Comparison of ENCODE assay signal across 14 cellular contexts in the genomic region with DNA sequence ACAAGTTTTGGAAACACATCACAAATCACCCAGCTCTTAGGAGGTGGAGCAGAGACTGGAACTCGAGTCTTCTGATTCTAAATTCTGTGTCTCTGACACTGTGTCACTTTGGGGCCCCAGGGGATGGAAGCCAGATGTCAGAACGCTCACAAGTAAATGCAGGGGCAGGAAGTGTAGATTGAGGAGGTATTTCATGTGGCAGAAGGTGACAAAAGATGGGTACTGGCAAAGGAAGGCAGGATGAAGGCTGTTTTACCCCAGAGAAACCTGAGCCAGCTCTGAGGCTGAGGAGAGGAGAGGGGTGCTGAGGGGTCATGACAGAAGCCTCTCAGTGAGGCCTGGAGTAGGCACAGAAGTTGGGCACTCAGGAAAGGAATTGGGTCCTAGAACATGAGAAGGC. TPM values are rescaled to one million over a fixed set of nuclear protein-coding genes. Genes with fewer than 3 reads are reported as not detected.
DNase-seq lines count a peak whose midpoint lies in the region; ATAC-seq, FAIRE-seq and TF ChIP-seq lines count a peak whose summit lies in the region.
"Had no signal": no experiment of that assay in that cellular context is flagged by ENCODE, and none has a peak within 500 bp of the region (broad histone marks: within the 10 kb centered on the region; RNA-seq: fewer than 3 reads in every experiment).

No MANE protein-coding gene starts in this region.

- no peak for DNase-seq in HFFc6
- peak; percentile 24 for DNase-seq in activated CD4-positive, alpha-beta T cell treated with anti-CD3 and anti-CD28 coated beads, Interleukin-2, amount 50 U/mL, for 1 hour
- peak in 1 of 2 donors; percentile 15 for DNase-seq in activated naive CD4-positive, alpha-beta T cell treated with anti-CD3 and anti-CD28 coated beads, Interleukin-2, amount 50 U/mL, for 72 hours (ENCODE audit: low spot score in 2 of 2)
- peak; percentile 34 for DNase-seq in osteocyte (ENCODE audit: extremely low spot score, unreplicated experiment)
- no peak for DNase-seq in NCI-H2196 (lab: John Stamatoyannopoulos, UW; ENCODE audit: unreplicated experiment)
- DNase-seq in hypothalamus (lab: John Stamatoyannopoulos, UW), result no peak
- DNase-seq in SW480 (ENCODE audit: low spot score), result no peak
- no peak for DNase-seq in HTR-8/SVneo (ENCODE audit: insufficient read length, low spot score)
- DNase-seq: GDM1, HCEC 1CT, PC-3 had no signal

- ATAC-seq in activated naive CD4-positive, alpha-beta T cell treated with anti-CD3 and anti-CD28 coated beads, Interleukin-2, amount 50 U/mL, for 72 hours, result peak; percentile 64 to 78
- ATAC-seq: PC-3 had no signal

- TF ChIP-seq CTCF in HFFc6 (IDR thresholded peaks at IDR 0.05), result no peak
- TF ChIP-seq CTCF in osteocyte (IDR thresholded peaks at IDR 0.05), result no peak

- FAIRE-seq in HTR-8/SVneo (lab: Jason Lieb, UNC), result no peak
- FAIRE-seq: frontal cortex, GM18507, islet of Langerhans had no signal

- H3K9me3 Mint-ChIP-seq in HFFc6, result no peaks in the 10 kb centered on the region
- H3K9me3 Mint-ChIP-seq in activated naive CD4-positive, alpha-beta T cell treated with anti-CD3 and anti-CD28 coated beads, Interleukin-2, amount 50 U/mL, for 72 hours, result no peaks in the 10 kb centered on the region
- H3K9me3 Mint-ChIP-seq in osteocyte (ENCODE audit: unreplicated experiment), result no peaks in the 10 kb centered on the region

- no peaks in the 10 kb centered on the region for H3K27me3 Mint-ChIP-seq in HFFc6 (ENCODE audit: insufficient read depth)
- H3K27me3 Mint-ChIP-seq in osteocyte (ENCODE audit: unreplicated experiment), result no peaks in the 10 kb centered on the region

- no peak overlapping the region for H3K4me3 Mint-ChIP-seq in HFFc6
- no peak overlapping the region for H3K4me3 Mint-ChIP-seq in osteocyte (ENCODE audit: unreplicated experiment)

- no peaks in the 10 kb centered on the region for H3K36me3 Mint-ChIP-seq in HFFc6 (ENCODE audit: low read depth)
- no peaks in the 10 kb centered on the region for H3K36me3 Mint-ChIP-seq in activated naive CD4-positive, alpha-beta T cell treated with anti-CD3 and anti-CD28 coated beads, Interleukin-2, amount 50 U/mL, for 72 hours
- H3K36me3 Mint-ChIP-seq in osteocyte (ENCODE audit: unreplicated experiment), result no peaks in the 10 kb centered on the region

- H3K4me1 Mint-ChIP-seq in HFFc6 (ENCODE audit: low read depth), result peaks cover 9% of the 10 kb centered on the region; the same call in 1 of the 2 replicates
- H3K4me1 Mint-ChIP-seq in osteocyte (ENCODE audit: unreplicated experiment), result no peaks in the 10 kb centered on the region

- H3K27ac Mint-ChIP-seq in HFFc6 (peak overlapping the region; percentile 8; the same call in 1 of the 2 replicates), osteocyte (ENCODE audit: unreplicated experiment) (no peak overlapping the region)
- H3K27ac Mint-ChIP-seq in activated naive CD4-positive, alpha-beta T cell treated with anti-CD3 and anti-CD28 coated beads, Interleukin-2, amount 50 U/mL, for 72 hours, result peak overlapping the region; percentile 93

RNA-seq across cellular contexts. Expression of a gene that starts 6.0 kb away (rescaled TPM):
- 10 to 100 TPM; 22.2 to 32.2 (median 26.0) TPM for total RNA-seq in HFFc6 (2021; fragmentation: NEBNext Ultra II Directional; extraction: Animal tissue kit (Norgen Biotek cat#: 25700))
- total RNA-seq in activated naive CD4-positive, alpha-beta T cell treated with anti-CD3 and anti-CD28 coated beads, Interleukin-2, amount 50 U/mL, for 72 hours, result 10 to 100 TPM; 18.0 to 22.0 TPM
- 20.0 and 20.7 TPM in 2 replicates for total RNA-seq in osteocyte

RNA-seq across cellular contexts. Expression of a gene that starts 43.5 kb away (rescaled TPM):
- total RNA-seq in HFFc6 (2021; fragmentation: NEBNext Ultra II Directional; extraction: Animal tissue kit (Norgen Biotek cat#: 25700)), result 100 to 1,000 TPM; 128 to 215 (median 185) TPM
- 100 to 1,000 TPM; 264 to 330 TPM for total RNA-seq in activated naive CD4-positive, alpha-beta T cell treated with anti-CD3 and anti-CD28 coated beads, Interleukin-2, amount 50 U/mL, for 72 hours
- 165 and 169 TPM in 2 replicates for total RNA-seq in osteocyte

Comparison
In these comparisons a context has a peak if more than half of its experiments do, and no peak if none do; other contexts are left out.
1. DNase-seq: peak in activated CD4-positive, alpha-beta T cell treated with anti-CD3 and anti-CD28 coated beads, Interleukin-2, amount 50 U/mL, for 1 hour (single experiment) and osteocyte (single experiment); none in HFFc6 (single experiment), NCI-H2196 (single experiment), hypothalamus (0 of 51), SW480 (single experiment) and HTR-8/SVneo (single experiment).